Comparison of ENCODE assay signal across 26 cellular contexts in genomic region chr1:215226755-215227154, GRCh38.
DNase-seq lines count a peak whose midpoint lies in the region; ATAC-seq, FAIRE-seq and TF ChIP-seq lines count a peak whose summit lies in the region.
"Had no signal": no experiment of that assay in that cellular context is flagged by ENCODE, and none has a peak within 500 bp of the region (broad histone marks: within the 10 kb centered on the region; RNA-seq: fewer than 3 reads in every experiment).

No MANE protein-coding gene starts in this region.

- no peak overlapping the region for H3K4me3 ChIP-seq in bronchial epithelial cell (ENCODE audit: low read depth, low read length)
- H3K4me3 ChIP-seq: BLaER1, SJCRH30 had no signal

- TF ChIP-seq CTCF in bronchial epithelial cell (IDR thresholded peaks at IDR 0.05; ENCODE audit: insufficient read depth, low read length, severe bottlenecking) = no peak

- H3K27me3 ChIP-seq in bronchial epithelial cell (ENCODE audit: control insufficient read depth, insufficient read depth, low read length) = no peaks in the 10 kb centered on the region
- H3K27me3 ChIP-seq: BLaER1 had no signal

- no peak for FAIRE-seq in bronchial epithelial cell (lab: Jason Lieb, UNC)
- FAIRE-seq: D721Med, GM12891 had no signal

- H3K36me3 ChIP-seq in bronchial epithelial cell (ENCODE audit: control insufficient read depth, insufficient read depth, low read length) = no peaks in the 10 kb centered on the region
- H3K36me3 ChIP-seq: BLaER1, SJCRH30 had no signal

- DNase-seq in EH (ENCODE audit: low read depth) = peak; percentile 52
- peak; percentile 18 for DNase-seq in LHCN-M2 (ENCODE audit: low read depth)
- peak; percentile 2 for DNase-seq in bronchial epithelial cell (ENCODE audit: low read depth)
- DNase-seq in kidney tubule cell (ENCODE audit: low spot score) = peak; percentile 13
- no peak for DNase-seq in amygdala (lab: John Stamatoyannopoulos, UW)
- DNase-seq in NCI-H69 (lab: John Stamatoyannopoulos, UW) = no peak
- DNase-seq in stimulated activated CD4-positive, alpha-beta T cell treated with anti-CD3 and anti-CD28 coated beads, Interleukin-2, amount 100 ng/mL, for 24 hours = no peak
- DNase-seq: 8988T; CD8-positive, alpha-beta T cell; DMS79 treated with DMSO at 0.1 percent for 48 hours; GF-D8; GOT3; Karpas-422; MM.1S; NCI-H1105 treated with DMSO at 0.1 percent for 48 hours; NCI-H1694 treated with DMSO at 0.1 percent for 48 hours; NCI-H526 treated with DMSO at 0.1 percent for 48 hours; NK-92 treated with Interleukin-12 subunit alpha and Interleukin-12 subunit beta, amount 100 ng/mL, for 24 hours; OCI-M1; RPMI8226; SJCRH30; SW 1271 had no signal

- ATAC-seq in HG03521 (IDR thresholded peaks at IDR 0.05; ENCODE audit: unreplicated experiment) = no peak
- ATAC-seq: CD8-positive, alpha-beta T cell had no signal

Comparison
In these comparisons a context has a peak if more than half of its experiments do, and no peak if none do; other contexts are left out.
1. DNase-seq: peak in EH (single experiment), LHCN-M2 (single experiment), bronchial epithelial cell (single experiment) and kidney tubule cell (single experiment); none in amygdala (0 of 56), NCI-H69 (single experiment) and stimulated activated CD4-positive, alpha-beta T cell treated with anti-CD3 and anti-CD28 coated beads, Interleukin-2, amount 100 ng/mL, for 24 hours (0 of 2).